In the genomic region with DNA sequence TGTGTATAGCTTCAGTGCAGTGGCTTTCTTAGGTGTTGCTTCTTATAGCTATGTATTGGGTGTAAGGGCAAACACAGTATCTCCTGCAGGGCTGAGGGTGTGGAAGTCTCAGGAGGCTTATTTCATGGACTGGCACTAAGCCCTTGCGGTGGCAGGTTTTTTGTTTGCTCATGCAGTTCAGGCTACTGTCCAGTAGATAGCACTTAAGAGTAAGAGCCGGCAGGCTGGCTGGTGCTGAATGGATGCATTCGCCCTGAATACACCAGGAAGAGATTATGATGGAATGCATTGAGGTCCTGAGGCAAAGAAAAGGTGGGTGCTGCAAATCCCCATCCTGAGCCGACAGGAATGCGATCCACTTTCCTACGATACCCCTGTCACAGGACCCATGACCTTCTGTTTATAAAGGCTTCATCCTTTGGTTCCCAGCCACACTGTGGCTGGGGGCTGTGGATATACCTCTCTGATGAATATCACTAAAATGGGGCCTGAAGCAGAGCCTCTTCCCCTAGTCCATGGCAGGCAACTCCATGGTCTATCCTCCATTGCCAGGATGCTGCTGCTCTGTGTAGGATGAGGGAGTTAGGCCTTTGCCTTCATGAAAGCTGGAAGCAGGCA, we compare ENCODE assay signal across 8 cellular contexts. TPM values are rescaled to one million over a fixed set of nuclear protein-coding genes. Genes with fewer than 3 reads are reported as not detected.
DNase-seq lines count a peak whose midpoint lies in the region; ATAC-seq and TF ChIP-seq lines count a peak whose summit lies in the region.

No MANE protein-coding gene starts in this region.

- DNase-seq in NCI-H510A treated with DMSO at 0.1 percent for 48 hours (lab: John Stamatoyannopoulos, UW) (peak; percentile 11), NCI-H510A (lab: John Stamatoyannopoulos, UW) (no peak), NCI-H69 (lab: John Stamatoyannopoulos, UW) (peak; percentile 45), dermis microvascular lymphatic vessel endothelial cell (ENCODE audit: low read depth in 2 of 2) (peak; percentile 25 to 57), KG1 (lab: John Stamatoyannopoulos, UW) (no peak), NCI-H128 (lab: John Stamatoyannopoulos, UW; ENCODE audit: unreplicated experiment) (no peak)

- H3K36me3 Mint-ChIP-seq in nephron (ENCODE audit: low read depth) = no peaks in the 10 kb centered on the region

- peak; percentile 32 to 47 (median 42) for TF ChIP-seq CTCF in nephron (IDR thresholded peaks at IDR 0.05; ENCODE audit: unreplicated experiment in 3 of 3)

- ATAC-seq in GM19023 (IDR thresholded peaks at IDR 0.05; ENCODE audit: unreplicated experiment) = no peak

- H3K27ac Mint-ChIP-seq in nephron = no peak overlapping the region

- peaks cover 32% of the 10 kb centered on the region for H3K9me3 Mint-ChIP-seq in nephron

- H3K4me3 Mint-ChIP-seq in nephron = no peak overlapping the region

- H3K27me3 Mint-ChIP-seq in nephron (ENCODE audit: low read depth) = peaks cover 16% of the 10 kb centered on the region

- H3K4me1 Mint-ChIP-seq in nephron = no peaks in the 10 kb centered on the region

RNA-seq across cellular contexts. Expression of a gene that starts 44.9 kb away (rescaled TPM):
- not detected in 2 replicates for total RNA-seq in dermis microvascular lymphatic vessel endothelial cell

RNA-seq across cellular contexts. Expression of a gene that starts 52.5 kb away (rescaled TPM):
- total RNA-seq in dermis microvascular lymphatic vessel endothelial cell = not detected in 2 replicates

RNA-seq across cellular contexts. Expression of a gene that starts 54.9 kb away (rescaled TPM):
- 0.13 TPM in 2 replicates for total RNA-seq in dermis microvascular lymphatic vessel endothelial cell

Comparison
In these comparisons a context has a peak if more than half of its experiments do, and no peak if none do; other contexts are left out.
1. DNase-seq: peak in NCI-H510A treated with DMSO at 0.1 percent for 48 hours (single experiment), NCI-H69 (single experiment) and dermis microvascular lymphatic vessel endothelial cell (2 of 2); none in NCI-H510A (single experiment), KG1 (single experiment) and NCI-H128 (single experiment).